8 cellular contexts compared by ENCODE assay signal in genomic region chr6:45420909-45421699, GRCh38. TPM values are rescaled to one million over a fixed set of nuclear protein-coding genes. Genes with fewer than 3 reads are reported as not detected.
A peak's percentile ranks its signal among the peaks of the same experiment; 100 is the strongest.
DNase-seq lines count a peak whose midpoint lies in the region; ATAC-seq and TF ChIP-seq lines count a peak whose summit lies in the region.

No MANE protein-coding gene starts in this region.

- H3K27me3 Mint-ChIP-seq in CD4-positive, alpha-beta T cell: peaks cover 41% of the 10 kb centered on the region
- H3K27me3 Mint-ChIP-seq in neural crest cell (ENCODE audit: low read depth): peaks cover 92% of the 10 kb centered on the region

- H3K9me2 ChIP-seq in MM.1S (replicated peaks; ENCODE audit: insufficient read depth, low read length): no peaks in the 10 kb centered on the region

- peak overlapping the region; percentile 90 for H3K4me3 Mint-ChIP-seq in CD4-positive, alpha-beta T cell
- peak overlapping the region; percentile 90 for H3K4me3 Mint-ChIP-seq in neural crest cell

- H3K36me3 ChIP-seq in MM.1S (replicated peaks; ENCODE audit: insufficient read depth, low read length) (no peaks in the 10 kb centered on the region), ectodermal cell (ENCODE audit: control insufficient read depth, insufficient read depth, low read length) (no peaks in the 10 kb centered on the region)

- H3K4me3 ChIP-seq in MM.1S (ENCODE audit: low read length) (peak overlapping the region; percentile 95), ectodermal cell (ENCODE audit: insufficient read depth, low read depth, low read length) (peak overlapping the region; percentile 40)

- peaks cover 33% of the 10 kb centered on the region for H3K27me3 ChIP-seq in CD4-positive, alpha-beta T cell (ENCODE audit: control insufficient read depth, insufficient read depth, low read length)
- no peaks in the 10 kb centered on the region for H3K27me3 ChIP-seq in MM.1S (replicated peaks; ENCODE audit: insufficient read depth, low read length)
- peaks cover 91% of the 10 kb centered on the region for H3K27me3 ChIP-seq in ectodermal cell (ENCODE audit: control insufficient read depth, insufficient read depth, low read length, poor library complexity, severe bottlenecking)

- H3K79me2 ChIP-seq in MM.1S (ENCODE audit: low read length): peaks cover 85% of the 10 kb centered on the region

- CTCF ChIA-PET in CD4-positive, alpha-beta T cell (lab: Charles Lee): interaction anchor here (0.9 to 2.3 kb wide), 6 partner anchors 15 to 766 kb away, joined by 3 to 10 read pairs (median 5); partner anchors contain the start of gene SUPT3H

- H3K9me3 ChIP-seq in CD4-positive, alpha-beta T cell (ENCODE audit: control insufficient read depth, low read length): no peaks in the 10 kb centered on the region
- H3K9me3 ChIP-seq in MM.1S (replicated peaks; ENCODE audit: insufficient read depth, low read length) (no peaks in the 10 kb centered on the region), ectodermal cell (ENCODE audit: control insufficient read depth, low read length) (no peaks in the 10 kb centered on the region)

- H3K27ac ChIP-seq in CD4-positive, alpha-beta T cell (ENCODE audit: low read depth, low read length): peak overlapping the region; percentile 43
- peak overlapping the region; percentile 98 for H3K27ac ChIP-seq in MM.1S (ENCODE audit: low read length)
- H3K27ac ChIP-seq in ectodermal cell (ENCODE audit: insufficient read depth, low read depth, low read length, poor library complexity, severe bottlenecking): no peak overlapping the region

- TF ChIP-seq CTCF in CD4-positive, alpha-beta T cell (IDR thresholded peaks at IDR 0.05): no peak
- TF ChIP-seq CTCF in MM.1S (IDR thresholded peaks at IDR 0.05; ENCODE audit: low read length) (no peak), neural crest cell (conservative IDR thresholded peaks at IDR 0.05) (no peak)

- 3% methylated on average over 15 to 19 of the region's 19 CpGs for WGBS in ectodermal cell, 2 experiments

- peaks cover 21% of the 10 kb centered on the region for H3K36me3 Mint-ChIP-seq in CD4-positive, alpha-beta T cell (ENCODE audit: low read depth)
- no peaks in the 10 kb centered on the region for H3K36me3 Mint-ChIP-seq in neural crest cell (ENCODE audit: low read depth)

- no peak overlapping the region for H2AFZ ChIP-seq in MM.1S (ENCODE audit: low read length)

- peak in 1 of 10 experiments; percentile 8 for DNase-seq in CD4-positive, alpha-beta T cell
- no peak for DNase-seq in MM.1S
- no peak for DNase-seq in neural crest cell (ENCODE audit: low read depth, low spot score)
- DNase-seq in NCI-H1092 treated with DMSO at 0.1 percent for 48 hours (lab: John Stamatoyannopoulos, UW): no peak
- DNase-seq in NCI-H2196 treated with DMSO at 0.1 percent for 48 hours (lab: John Stamatoyannopoulos, UW; ENCODE audit: unreplicated experiment): no peak
- no peak for DNase-seq in left lobe of liver (ENCODE audit: low spot score)

- peaks cover 39% of the 10 kb centered on the region for H3K4me1 Mint-ChIP-seq in CD4-positive, alpha-beta T cell (ENCODE audit: low read depth)
- peaks cover 26% of the 10 kb centered on the region for H3K4me1 Mint-ChIP-seq in neural crest cell

- peak overlapping the region; percentile 93 for H3K4me2 ChIP-seq in MM.1S (ENCODE audit: low read depth, low read length)

- H4K20me1 ChIP-seq in MM.1S (ENCODE audit: insufficient read depth, low read length): no peaks in the 10 kb centered on the region

- peak overlapping the region; percentile 85 for H3K27ac Mint-ChIP-seq in CD4-positive, alpha-beta T cell
- no peak overlapping the region for H3K27ac Mint-ChIP-seq in neural crest cell (ENCODE audit: unreplicated experiment)

- POLR2A ChIA-PET in CD4-positive, alpha-beta T cell (lab: Charles Lee): interaction anchor here (0.6 to 3.6 kb wide), 16 partner anchors 12 to 765 kb away, joined by 3 to 22 read pairs (median 4); partner anchors contain the start of gene SUPT3H

- ATAC-seq in CD4-positive, alpha-beta T cell (ENCODE audit: poor library complexity): no peak
- no peak for ATAC-seq in GM18517 (IDR thresholded peaks at IDR 0.05; ENCODE audit: unreplicated experiment)
- ATAC-seq in left lobe of liver: no peak

- H3F3A ChIP-seq in MM.1S (ENCODE audit: insufficient read depth, low read length): peaks cover 51% of the 10 kb centered on the region

- H3K4me1 ChIP-seq in MM.1S (ENCODE audit: low read length): peaks cover 21% of the 10 kb centered on the region
- peaks cover 20% of the 10 kb centered on the region for H3K4me1 ChIP-seq in ectodermal cell (ENCODE audit: control insufficient read depth, insufficient read depth, low read length)

- H3K9me3 Mint-ChIP-seq in CD4-positive, alpha-beta T cell: no peaks in the 10 kb centered on the region
- H3K9me3 Mint-ChIP-seq in neural crest cell: no peaks in the 10 kb centered on the region

- intact Hi-C loops in CD4-positive, alpha-beta T cell (cut with DNase I, micrococcal nuclease): loop anchor here (1.0 to 5.0 kb wide), 6 partner anchors 43 to 766 kb away; no protein-coding TSS in a partner anchor

- H3K9ac ChIP-seq in MM.1S (ENCODE audit: low read length): peak overlapping the region; percentile 100

RNA-seq across cellular contexts. Expression of gene SUPT3H, which starts 43.4 kb away (rescaled TPM):
- total RNA-seq in CD4-positive, alpha-beta T cell: 10 to 100 TPM in 1 of 2 experiments, 1 to 10 TPM in 1; 8.9 to 10.5 TPM
- 24.8 TPM for polyA plus RNA-seq in ectodermal cell (2013, experiment 1 of 4)
- polyA plus RNA-seq in ectodermal cell (2013, experiment 2 of 4): 27.6 TPM
- 23.1 TPM for polyA plus RNA-seq in ectodermal cell (2013, experiment 3 of 4)
- polyA plus RNA-seq in ectodermal cell (2013, experiment 4 of 4): 25.2 TPM
- 17.0 and 18.0 TPM in 2 replicates for total RNA-seq in neural crest cell
- total RNA-seq in left lobe of liver: 1.2 TPM
